In genomic region chr2:210476194-210477128, GRCh38 we compare ENCODE assay signal across 8 cellular contexts. TPM values are rescaled to one million over a fixed set of nuclear protein-coding genes. Genes with fewer than 3 reads are reported as not detected.
DNase-seq lines count a peak whose midpoint lies in the region; ATAC-seq, FAIRE-seq and TF ChIP-seq lines count a peak whose summit lies in the region.

LANCL1 (minus strand) TSS chr2:210476759; CDS start chr2:210476396, 363 bp downstream.

- peak; percentile 68 for TF ChIP-seq POLR2A in endothelial cell of umbilical vein (IDR thresholded peaks at IDR 0.05; ENCODE audit: low read depth, low read length)

- no peaks in the 10 kb centered on the region for H3K27me3 Mint-ChIP-seq in Calu3 (ENCODE audit: unreplicated experiment)

- DNase-seq in Calu3 (peak; percentile 85), OCI-LY7 (ENCODE audit: low spot score) (peak; percentile 90), activated T-cell treated with anti-CD3 and anti-CD28 coated beads for 1 hour (ENCODE audit: low read depth) (peak; percentile 67), endothelial cell of umbilical vein (ENCODE audit: low read depth, low spot score) (peak; percentile 89), midbrain (lab: John Stamatoyannopoulos, UW) (peak; percentile 97)
- peak; percentile 48 to 65 for DNase-seq in stimulated activated CD8-positive, alpha-beta memory T cell treated with anti-CD3 and anti-CD28 coated beads, Interleukin-2, amount 100 ng/mL, for 1 hour (ENCODE audit: low read depth in 2 of 2)

- dilution Hi-C loops in endothelial cell of umbilical vein (cut with MboI; ENCODE audit: extremely low pct_ligation_motif_present, low sequenced_read_pairs): no loop called here

- no TSS peak for BruUV-seq in Calu3 (replicated peaks; lab: Mats Ljungman, UMichigan)
- BruUV-seq in OCI-LY7 (replicated peaks; lab: Mats Ljungman, UMichigan): no TSS peak
- TSS peak; percentile 59 for BruUV-seq in endothelial cell of umbilical vein (replicated peaks; lab: Mats Ljungman, UMichigan)

- H4K20me1 ChIP-seq in OCI-LY7 (ENCODE audit: insufficient read depth, low read length) (no peaks in the 10 kb centered on the region), endothelial cell of umbilical vein (replicated peaks; ENCODE audit: control insufficient read depth, extremely low read depth, insufficient read depth, low read length) (no peaks in the 10 kb centered on the region)

- H3K9me2 ChIP-seq in OCI-LY7 (ENCODE audit: insufficient read depth, low read length): no peaks in the 10 kb centered on the region

- H3K4me3 ChIP-seq in HUES6 (ENCODE audit: low read depth, low read length) (peak within 1 kb of the TSS; percentile 93), OCI-LY7 (ENCODE audit: low read depth, low read length, poor library complexity, severe bottlenecking) (peak within 1 kb of the TSS; percentile 85), endothelial cell of umbilical vein (replicated peaks in 1 of 3; ENCODE audit: insufficient read depth in 1 of 3, low read depth in 1 of 3, low read length in 3 of 3) (peak within 1 kb of the TSS; percentile 77 to 94 (median 80))

- POLR2A ChIA-PET in OCI-LY7 (lab: Charles Lee): interaction anchor here (0.6 to 3.3 kb wide), 9 partner anchors 8 to 28 kb away, joined by 3 to 23 read pairs (median 3); no protein-coding TSS in a partner anchor
- POLR2A ChIA-PET in endothelial cell of umbilical vein (lab: Charles Lee): no interaction called here

- H3K79me2 ChIP-seq in OCI-LY7 (ENCODE audit: insufficient read depth, low read depth, low read length) (peaks cover 10% of the 10 kb centered on the region; the same call in 1 of the 2 replicates), endothelial cell of umbilical vein (ENCODE audit: control insufficient read depth, insufficient read depth, low read length) (no peaks in the 10 kb centered on the region)

- peak; percentile 92 for FAIRE-seq in endothelial cell of umbilical vein (lab: Jason Lieb, UNC)

- TF ChIP-seq CTCF in Calu3 (IDR thresholded peaks at IDR 0.05; ENCODE audit: unreplicated experiment) (no peak), OCI-LY7 (conservative IDR thresholded peaks at IDR 0.05; ENCODE audit: low read length) (no peak; the same call in 1 of the 2 replicates), endothelial cell of umbilical vein (IDR thresholded peaks at IDR 0.05; ENCODE audit: extremely low read depth in 1 of 2, insufficient read depth in 1 of 2, low read depth in 1 of 2, low read length in 2 of 2) (no peak)

- peaks cover 12% of the 10 kb centered on the region for H3K36me3 Mint-ChIP-seq in Calu3 (ENCODE audit: insufficient read depth, unreplicated experiment)

- no peaks in the 10 kb centered on the region for H3K9me3 Mint-ChIP-seq in Calu3 (ENCODE audit: low read depth, unreplicated experiment)

- H3K9me1 ChIP-seq in endothelial cell of umbilical vein (replicated peaks; ENCODE audit: control insufficient read depth, extremely low read depth, insufficient read depth, low read length): no peaks in the 10 kb centered on the region

- H3K4me1 ChIP-seq in HUES6 (ENCODE audit: control insufficient read depth, insufficient read depth, low read length) (peaks cover 10% of the 10 kb centered on the region), OCI-LY7 (ENCODE audit: insufficient read depth, low read length, poor library complexity, severe bottlenecking) (peaks cover 20% of the 10 kb centered on the region), endothelial cell of umbilical vein (ENCODE audit: control insufficient read depth, extremely low read depth, insufficient read depth, low read length) (peaks cover 2% of the 10 kb centered on the region)

- peak within 1 kb of the TSS; percentile 70; the same call in 1 of the 2 replicates for H3K27ac ChIP-seq in HUES6 (ENCODE audit: low read depth, low read length)
- peak within 1 kb of the TSS; percentile 48 for H3K27ac ChIP-seq in OCI-LY7 (ENCODE audit: low read depth, low read length, poor library complexity, severe bottlenecking)
- peak within 1 kb of the TSS; percentile 54 for H3K27ac ChIP-seq in endothelial cell of umbilical vein (ENCODE audit: insufficient read depth, low read depth, low read length)

- CTCF ChIA-PET in Calu3 (lab: Charles Lee): interaction anchor here (0.6 to 0.7 kb wide), 2 partner anchors 53 to 851 kb away, joined by 3 to 4 read pairs; no protein-coding TSS in a partner anchor
- CTCF ChIA-PET in OCI-LY7 (lab: Charles Lee; ENCODE audit: unreplicated experiment): no interaction called here
- CTCF ChIA-PET in endothelial cell of umbilical vein (lab: Charles Lee): interaction anchor here (1.0 to 1.3 kb wide), 4 partner anchors 14 to 31 kb away, joined by 3 to 7 read pairs (median 4); no protein-coding TSS in a partner anchor

- H3K4me2 ChIP-seq in OCI-LY7 (ENCODE audit: low read length): peak within 1 kb of the TSS; percentile 70
- H3K4me2 ChIP-seq in endothelial cell of umbilical vein (ENCODE audit: insufficient read depth, low read length): peak within 1 kb of the TSS; percentile 85

- H3K27me3 ChIP-seq in HUES6 (ENCODE audit: control insufficient read depth, insufficient read depth, low read length) (no peaks in the 10 kb centered on the region), endothelial cell of umbilical vein (ENCODE audit: control insufficient read depth in 2 of 2, insufficient read depth in 2 of 2, low read length in 2 of 2) (peaks cover 0 to 2% of the 10 kb centered on the region in 2 experiments)

- peak within 1 kb of the TSS; percentile 93 for H3K9ac ChIP-seq in HUES6 (ENCODE audit: low read length)
- H3K9ac ChIP-seq in endothelial cell of umbilical vein (replicated peaks; ENCODE audit: extremely low read depth, insufficient read depth, low read length): peak within 1 kb of the TSS; percentile 74

- ATAC-seq in GM21423 (IDR thresholded peaks at IDR 0.05; ENCODE audit: unreplicated experiment): peak; percentile 100

- H3K27ac Mint-ChIP-seq in Calu3 (ENCODE audit: unreplicated experiment): peak within 1 kb of the TSS; percentile 85

- H2AFZ ChIP-seq in OCI-LY7 (ENCODE audit: low read length): peak within 1 kb of the TSS; percentile 96
- H2AFZ ChIP-seq in endothelial cell of umbilical vein (ENCODE audit: low read depth, low read length): peak within 1 kb of the TSS; percentile 93

- no peaks in the 10 kb centered on the region for H3K4me1 Mint-ChIP-seq in Calu3 (ENCODE audit: low read depth, unreplicated experiment)

- intact Hi-C loops in Calu3 (cut with micrococcal nuclease; ENCODE audit: unreplicated experiment) (loop anchor here (1.0 kb wide), 1 partner anchor 228 kb away; no protein-coding TSS in a partner anchor), OCI-LY7 (cut with micrococcal nuclease; ENCODE audit: unreplicated experiment) (loop anchor here (1.0 to 5.0 kb wide), 3 partner anchors 15 to 474 kb away; partner anchors contain the start of genes KANSL1L and RPE), endothelial cell of umbilical vein (cut with micrococcal nuclease) (loop anchor here (2.0 to 10.0 kb wide), 2 partner anchors 32 to 472 kb away; partner anchors contain the start of gene RPE)

- H3K36me3 ChIP-seq in HUES6 (ENCODE audit: control insufficient read depth, insufficient read depth, low read length) (peaks cover 7% of the 10 kb centered on the region), OCI-LY7 (ENCODE audit: insufficient read depth, low read length) (peaks cover 20% of the 10 kb centered on the region), endothelial cell of umbilical vein (ENCODE audit: control insufficient read depth in 2 of 2, extremely low read depth in 1 of 2, insufficient read depth in 2 of 2, low read length in 2 of 2) (no peaks in the 10 kb centered on the region)

- peak within 1 kb of the TSS; percentile 97 for H3K4me3 Mint-ChIP-seq in Calu3 (ENCODE audit: low read depth, unreplicated experiment)

- H3K9me3 ChIP-seq in HUES6 (ENCODE audit: control insufficient read depth, insufficient read depth, low read depth, low read length) (no peaks in the 10 kb centered on the region), OCI-LY7 (ENCODE audit: low read length) (no peaks in the 10 kb centered on the region), endothelial cell of umbilical vein (replicated peaks; ENCODE audit: control insufficient read depth, insufficient read depth, low read length) (no peaks in the 10 kb centered on the region)

TF ChIP-seq in endothelial cell of umbilical vein, 7 proteins besides CTCF, POLR2A, EP300 and RAD21:
- TF ChIP-seq MYC (IDR thresholded peaks at IDR 0.05; ENCODE audit: low read depth, low read length): no peak
- no peak for TF ChIP-seq GATA2 (IDR thresholded peaks at IDR 0.05; ENCODE audit: insufficient read depth, insufficient read length, low read depth, low read length)
- no peak for TF ChIP-seq JUN (IDR thresholded peaks at IDR 0.05; ENCODE audit: borderline replicate concordance, insufficient read depth, insufficient read length, low read depth)
- no peak for TF ChIP-seq MAX (IDR thresholded peaks at IDR 0.05; ENCODE audit: insufficient read depth, insufficient read length)

RNA-seq across cellular contexts. Expression of gene LANCL1, which starts in this region (rescaled TPM):
- total RNA-seq in Calu3 (2022) (36.3 and 37.1 TPM in 2 replicates), OCI-LY7 (2022) (55.2 and 67.3 TPM in 2 replicates), endothelial cell of umbilical vein (24.2 and 29.7 TPM in 2 replicates)
- total RNA-seq in OCI-LY7 (2014; rRNA removed; shearing (Covaris generic)): 20.4 and 22.5 TPM in 2 replicates
- polyA plus RNA-seq in endothelial cell of umbilical vein: 19.6 and 22.9 TPM in 2 replicates
- polyA plus RNA-seq in endothelial cell of umbilical vein (2011; cell fraction: cytosol; rRNA removed): 18.5 and 20.5 TPM in 2 replicates
- 27.2 and 29.5 TPM in 2 replicates for polyA plus RNA-seq in endothelial cell of umbilical vein (2011; cell fraction: nucleus; rRNA removed)
- polyA plus RNA-seq in endothelial cell of umbilical vein (2012): 31.7 and 33.4 TPM in 2 replicates
- 79.5 and 89.2 TPM in 2 replicates for polyA minus RNA-seq in endothelial cell of umbilical vein
- polyA minus RNA-seq in endothelial cell of umbilical vein (2011; cell fraction: cytosol; rRNA and poly(A)+ RNA removed): 70.3 TPM
- polyA minus RNA-seq in endothelial cell of umbilical vein (2011; cell fraction: nucleus; rRNA and poly(A)+ RNA removed): 13.4 and 19.7 TPM in 2 replicates

Comparison
In these comparisons a context has a peak if more than half of its experiments do, and no peak if none do; other contexts are left out.
1. Peak in every context shown above with its lines: DNase-seq, ATAC-seq, H3K4me3 ChIP-seq and H3K27ac ChIP-seq.